Comparison of ENCODE assay signal across 8 cellular contexts in genomic region chr17:76354317-76354729, GRCh38. TPM values are rescaled to one million over a fixed set of nuclear protein-coding genes. Genes with fewer than 3 reads are reported as not detected.
DNase-seq lines count a peak whose midpoint lies in the region; ATAC-seq, FAIRE-seq and TF ChIP-seq lines count a peak whose summit lies in the region.

No MANE protein-coding gene starts in this region.

- H3K4me3 ChIP-seq in ectodermal cell (ENCODE audit: insufficient read depth, low read depth, low read length) = peak overlapping the region; percentile 81

- no peak for TF ChIP-seq POLR2A in GM12892 (IDR thresholded peaks at IDR 0.05; ENCODE audit: low read depth, low read length)

- TF ChIP-seq CTCF in C4-2B (conservative IDR thresholded peaks at IDR 0.05) (no peak), natural killer cell (IDR thresholded peaks at IDR 0.05) (no peak)

- H3K36me3 ChIP-seq in KOPT-K1 (ENCODE audit: insufficient read depth, low read length) (no peaks in the 10 kb centered on the region), ectodermal cell (ENCODE audit: control insufficient read depth, insufficient read depth, low read length) (no peaks in the 10 kb centered on the region)

- H3K9me3 ChIP-seq in KOPT-K1 (ENCODE audit: insufficient read depth, low read length, poor library complexity, severe bottlenecking) (no peaks in the 10 kb centered on the region), ectodermal cell (ENCODE audit: control insufficient read depth, low read length) (no peaks in the 10 kb centered on the region)

- peak overlapping the region; percentile 94 to 97 for H3K27ac Mint-ChIP-seq in natural killer cell

- WGBS in ectodermal cell, 2 experiments = 10 to 11% methylated on average over 16 of the region's 18 CpGs

- H3K27me3 Mint-ChIP-seq in natural killer cell (ENCODE audit: low read depth in 2 of 2) = no peaks in the 10 kb centered on the region

- no peaks in the 10 kb centered on the region for H3K27me3 ChIP-seq in ectodermal cell (ENCODE audit: control insufficient read depth, insufficient read depth, low read length, poor library complexity, severe bottlenecking)

- no peak for FAIRE-seq in GM12892 (lab: Jason Lieb, UNC)

- H3K4me1 ChIP-seq in ectodermal cell (ENCODE audit: control insufficient read depth, insufficient read depth, low read length) = no peaks in the 10 kb centered on the region

- no peaks in the 10 kb centered on the region for H3K9me3 Mint-ChIP-seq in natural killer cell

- intact Hi-C loops in natural killer cell (cut with micrococcal nuclease) = loop anchor here (1.0 to 5.0 kb wide), 3 partner anchors 31 to 317 kb away; partner anchors contain the start of gene UBE2O

- H3K27ac ChIP-seq in C4-2B (peak overlapping the region; percentile 85), KOPT-K1 (ENCODE audit: low read depth, low read length, poor library complexity, severe bottlenecking) (peak overlapping the region; percentile 88), ectodermal cell (ENCODE audit: insufficient read depth, low read depth, low read length, poor library complexity, severe bottlenecking) (no peak overlapping the region)

- peaks cover 24 to 27% of the 10 kb centered on the region in 2 donors for H3K4me1 Mint-ChIP-seq in natural killer cell

- no peak for DNase-seq in natural killer cell
- no peak for DNase-seq in GM12892 (ENCODE audit: insufficient read length)
- no peak for DNase-seq in stimulated activated CD4-positive, alpha-beta T cell treated with anti-CD3 and anti-CD28 coated beads, Interleukin-4, amount 100 ng/mL, for 24 hours
- no peak for DNase-seq in NCI-H1436 treated with DMSO at 0.1 percent for 48 hours (lab: John Stamatoyannopoulos, UW)

- H3K4me3 Mint-ChIP-seq in natural killer cell = peak overlapping the region; percentile 98

- H3K36me3 Mint-ChIP-seq in natural killer cell = no peaks in the 10 kb centered on the region

- ATAC-seq in natural killer cell (peak in 1 of 3 donors; percentile 1), GM19452 (IDR thresholded peaks at IDR 0.05; ENCODE audit: unreplicated experiment) (no peak)

RNA-seq across cellular contexts. Expression of gene PRPSAP1, which starts 0.6 kb away (rescaled TPM):
- 58.8 TPM for polyA plus RNA-seq in ectodermal cell (2013, experiment 1 of 4)
- 58.6 TPM for polyA plus RNA-seq in ectodermal cell (2013, experiment 2 of 4)
- 48.7 TPM for polyA plus RNA-seq in ectodermal cell (2013, experiment 3 of 4)
- 56.7 TPM for polyA plus RNA-seq in ectodermal cell (2013, experiment 4 of 4)
- 10 to 100 TPM; 32.9 to 45.2 (median 41.5) TPM for total RNA-seq in natural killer cell
- polyA plus RNA-seq in GM12892 (2012; ENCODE audit: missing spikeins) = 37.8 TPM

RNA-seq across cellular contexts. Expression of gene SPHK1, which starts 30.1 kb away (rescaled TPM):
- 12.8 TPM for polyA plus RNA-seq in ectodermal cell (2013, experiment 1 of 4)
- polyA plus RNA-seq in ectodermal cell (2013, experiment 2 of 4) = 14.0 TPM
- 12.1 TPM for polyA plus RNA-seq in ectodermal cell (2013, experiment 3 of 4)
- polyA plus RNA-seq in ectodermal cell (2013, experiment 4 of 4) = 14.4 TPM
- total RNA-seq in natural killer cell = 1 to 10 TPM; 7.6 to 9.2 (median 8.3) TPM
- polyA plus RNA-seq in GM12892 (2012; ENCODE audit: missing spikeins) = 0.47 TPM

RNA-seq across cellular contexts. Expression of gene QRICH2, which starts 46.2 kb away (rescaled TPM):
- 2.6 TPM for polyA plus RNA-seq in ectodermal cell (2013, experiment 1 of 4)
- polyA plus RNA-seq in ectodermal cell (2013, experiment 2 of 4) = 2.9 TPM
- polyA plus RNA-seq in ectodermal cell (2013, experiment 3 of 4) = 2.1 TPM
- polyA plus RNA-seq in ectodermal cell (2013, experiment 4 of 4) = 2.5 TPM
- total RNA-seq in natural killer cell = 1 to 10 TPM; 2.3 to 3.1 (median 2.9) TPM
- 0.42 TPM for polyA plus RNA-seq in GM12892 (2012; ENCODE audit: missing spikeins)
